1 cellular context compared by ENCODE assay signal in the genomic region with DNA sequence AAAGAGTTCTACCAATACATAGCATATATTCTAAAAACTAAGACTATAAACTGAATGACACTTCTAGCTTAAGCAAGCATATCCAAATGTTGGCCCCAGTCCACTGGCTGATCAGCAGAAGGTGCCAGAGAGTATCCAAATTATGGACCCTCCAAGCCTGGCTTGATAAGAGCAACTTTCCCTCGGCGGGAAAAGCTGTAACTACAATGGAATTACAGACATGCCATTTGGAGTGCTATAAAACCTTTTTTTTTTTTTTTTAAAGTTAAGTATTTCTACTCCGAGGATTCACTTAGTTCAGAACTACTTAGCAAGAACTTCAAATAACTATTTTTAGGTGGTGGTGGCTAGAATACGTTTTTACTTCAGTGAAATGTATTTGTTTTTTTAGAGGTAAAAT.
TF ChIP-seq lines count a peak whose summit lies in the region.

No MANE protein-coding gene starts in this region.

TF ChIP-seq in SK-N-SH, 30 proteins besides CTCF, POLR2A, EP300 and RAD21 (continued from another document):
- TF ChIP-seq, protein P1, sequence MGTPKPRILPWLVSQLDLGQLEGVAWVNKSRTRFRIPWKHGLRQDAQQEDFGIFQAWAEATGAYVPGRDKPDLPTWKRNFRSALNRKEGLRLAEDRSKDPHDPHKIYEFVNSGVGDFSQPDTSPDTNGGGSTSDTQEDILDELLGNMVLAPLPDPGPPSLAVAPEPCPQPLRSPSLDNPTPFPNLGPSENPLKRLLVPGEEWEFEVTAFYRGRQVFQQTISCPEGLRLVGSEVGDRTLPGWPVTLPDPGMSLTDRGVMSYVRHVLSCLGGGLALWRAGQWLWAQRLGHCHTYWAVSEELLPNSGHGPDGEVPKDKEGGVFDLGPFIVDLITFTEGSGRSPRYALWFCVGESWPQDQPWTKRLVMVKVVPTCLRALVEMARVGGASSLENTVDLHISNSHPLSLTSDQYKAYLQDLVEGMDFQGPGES (IDR thresholded peaks at IDR 0.05; ENCODE audit: low read depth, low read length), result no peak
- TF ChIP-seq, protein P2, sequence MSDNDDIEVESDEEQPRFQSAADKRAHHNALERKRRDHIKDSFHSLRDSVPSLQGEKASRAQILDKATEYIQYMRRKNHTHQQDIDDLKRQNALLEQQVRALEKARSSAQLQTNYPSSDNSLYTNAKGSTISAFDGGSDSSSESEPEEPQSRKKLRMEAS (IDR thresholded peaks at IDR 0.05; ENCODE audit: low read depth), result no peak
- no peak for TF ChIP-seq TAF1 (IDR thresholded peaks at IDR 0.05; ENCODE audit: borderline replicate concordance, low read depth, low read length)
- TF ChIP-seq, protein P3, sequence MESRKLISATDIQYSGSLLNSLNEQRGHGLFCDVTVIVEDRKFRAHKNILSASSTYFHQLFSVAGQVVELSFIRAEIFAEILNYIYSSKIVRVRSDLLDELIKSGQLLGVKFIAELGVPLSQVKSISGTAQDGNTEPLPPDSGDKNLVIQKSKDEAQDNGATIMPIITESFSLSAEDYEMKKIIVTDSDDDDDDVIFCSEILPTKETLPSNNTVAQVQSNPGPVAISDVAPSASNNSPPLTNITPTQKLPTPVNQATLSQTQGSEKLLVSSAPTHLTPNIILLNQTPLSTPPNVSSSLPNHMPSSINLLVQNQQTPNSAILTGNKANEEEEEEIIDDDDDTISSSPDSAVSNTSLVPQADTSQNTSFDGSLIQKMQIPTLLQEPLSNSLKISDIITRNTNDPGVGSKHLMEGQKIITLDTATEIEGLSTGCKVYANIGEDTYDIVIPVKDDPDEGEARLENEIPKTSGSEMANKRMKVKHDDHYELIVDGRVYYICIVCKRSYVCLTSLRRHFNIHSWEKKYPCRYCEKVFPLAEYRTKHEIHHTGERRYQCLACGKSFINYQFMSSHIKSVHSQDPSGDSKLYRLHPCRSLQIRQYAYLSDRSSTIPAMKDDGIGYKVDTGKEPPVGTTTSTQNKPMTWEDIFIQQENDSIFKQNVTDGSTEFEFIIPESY (IDR thresholded peaks at IDR 0.05; ENCODE audit: borderline replicate concordance, low read depth), result no peak
- no peak for TF ChIP-seq YY1 (IDR thresholded peaks at IDR 0.05; ENCODE audit: low read depth)
- TF ChIP-seq FOXJ3 (CRISPR knock-in tag; IDR thresholded peaks at IDR 0.05), result no peak
- no peak for TF ChIP-seq GABPA (IDR thresholded peaks at IDR 0.05; ENCODE audit: low read depth)
- TF ChIP-seq EZH2phosphoT487 (IDR thresholded peaks at IDR 0.05; ENCODE audit: borderline replicate concordance, low read depth), result no peak
